In genomic region chr13:110963554-110963970, GRCh38 we compare ENCODE assay signal across 23 cellular contexts.
"Had no signal": no experiment of that assay in that cellular context is flagged by ENCODE, and none has a peak within 500 bp of the region (broad histone marks: within the 10 kb centered on the region; RNA-seq: fewer than 3 reads in every experiment).

No MANE protein-coding gene starts in this region.

- H3K27ac ChIP-seq: heart left ventricle, neutrophil, psoas muscle, spleen, tibial artery, upper lobe of right lung, vagina had no signal

- H3K4me3 ChIP-seq: heart left ventricle, mucosa of descending colon, psoas muscle, spleen, tibial artery, upper lobe of right lung, vagina had no signal

- DNase-seq: dermis blood vessel endothelial cell; foreskin melanocyte; heart left ventricle; hypothalamus; kidney glomerular epithelial cell; mesendoderm; mucosa of descending colon; naive thymus-derived CD8-positive, alpha-beta T cell; psoas muscle; retina; spleen; stimulated activated CD4-positive, alpha-beta T cell treated with anti-CD3 and anti-CD28 coated beads, Interleukin-15, amount 100 ng/mL, for 24 hours; stimulated activated CD4-positive, alpha-beta T cell treated with anti-CD3 and anti-CD28 coated beads, Interleukin-1b, Interleukin-23, amount 100 ng/mL, for 48 hours; stimulated activated CD4-positive, alpha-beta T cell treated with anti-CD3 and anti-CD28 coated beads, Interleukin-4, amount 100 ng/mL, for 24 hours; tibial artery; upper lobe of right lung had no signal

- FAIRE-seq: endothelial cell of umbilical vein, islet of Langerhans had no signal

- H3K4me1 ChIP-seq: psoas muscle, spleen, tibial artery, upper lobe of right lung, vagina had no signal

- H3K36me3 ChIP-seq: heart left ventricle, neutrophil, spleen, tibial artery, upper lobe of right lung, vagina had no signal

- H3K4me1 Mint-ChIP-seq: naive thymus-derived CD8-positive, alpha-beta T cell; stimulated activated memory B cell treated with anti-CD40 and anti-IgM and Interleukin-4, amounts not matched to agents 10 μg/mL and 1 μg/mL and 100 μg/mL, for 72 hours had no signal

- ATAC-seq: heart left ventricle; mucosa of descending colon; naive thymus-derived CD8-positive, alpha-beta T cell; psoas muscle; sciatic nerve; stimulated activated memory B cell treated with anti-CD40 and anti-IgM and Interleukin-4, amounts not matched to agents 10 μg/mL and 1 μg/mL and 100 μg/mL, for 72 hours; upper lobe of right lung had no signal

- H3K27ac Mint-ChIP-seq: naive thymus-derived CD8-positive, alpha-beta T cell had no signal

- H3K4me3 Mint-ChIP-seq: naive thymus-derived CD8-positive, alpha-beta T cell; stimulated activated memory B cell treated with anti-CD40 and anti-IgM and Interleukin-4, amounts not matched to agents 10 μg/mL and 1 μg/mL and 100 μg/mL, for 72 hours; stimulated activated naive CD8-positive, alpha-beta T cell treated with anti-CD3 and anti-CD28 coated beads, Interleukin-15, Interleukin-2, amounts not matched to agents 100 ng/mL and 50 ng/mL, for 24 hours had no signal

- H3K27me3 Mint-ChIP-seq: stimulated activated memory B cell treated with anti-CD40 and anti-IgM and Interleukin-4, amounts not matched to agents 10 μg/mL and 1 μg/mL and 100 μg/mL, for 72 hours had no signal

- H3K9me3 ChIP-seq: psoas muscle, vagina had no signal

- H3K27me3 ChIP-seq: heart left ventricle, neutrophil, spleen, tibial artery, upper lobe of right lung, vagina had no signal
